ENCODE assay signal across 25 cellular contexts in genomic region chr10:94983555-94983954, GRCh38. TPM values are rescaled to one million over a fixed set of nuclear protein-coding genes. Genes with fewer than 3 reads are reported as not detected.
"Had no signal": no experiment of that assay in that cellular context is flagged by ENCODE, and none has a peak within 500 bp of the region (broad histone marks: within the 10 kb centered on the region; RNA-seq: fewer than 3 reads in every experiment).

No MANE protein-coding gene starts in this region.

- H3K27ac ChIP-seq: dorsolateral prefrontal cortex, epithelial cell of prostate, esophagus muscularis mucosa, gastroesophageal sphincter, left lung, lower lobe of right lung, parathyroid adenoma, prostate gland, testis, tibial nerve, upper lobe of right lung, vagina had no signal

- H3K9ac ChIP-seq: parathyroid adenoma had no signal

- H3K36me3 ChIP-seq: esophagus muscularis mucosa, gastroesophageal sphincter, left lung, lower lobe of right lung, prostate gland, tibial nerve, upper lobe of right lung, vagina had no signal

- H3K9me3 ChIP-seq: gastroesophageal sphincter, left lung, lower lobe of right lung, prostate gland, testis, tibial nerve, upper lobe of right lung, vagina had no signal

- H3K4me1 ChIP-seq: esophagus muscularis mucosa, gastroesophageal sphincter, left lung, lower lobe of right lung, parathyroid adenoma, prostate gland, testis, tibial nerve, upper lobe of right lung, vagina had no signal

- ATAC-seq: gastroesophageal sphincter; left lung; lower lobe of right lung; natural killer cell treated with Interleukin-12 subunit alpha and Interleukin-12 subunit beta and Interleukin-15 and Interleukin-18, amount 100 ng/mL, for 72 hours; sciatic nerve; stimulated activated naive B cell treated with anti-CD40 and anti-IgM and Interleukin-4, amounts not matched to agents 10 μg/mL and 1 μg/mL and 100 μg/mL, for 72 hours; stimulated activated naive CD8-positive, alpha-beta T cell treated with anti-CD3 and anti-CD28 coated beads, Interleukin-15, amount 100 ng/mL, for 72 hours; upper lobe of right lung had no signal

- H3K79me2 ChIP-seq: parathyroid adenoma had no signal

- H3K4me3 ChIP-seq: dorsolateral prefrontal cortex, esophagus muscularis mucosa, gastroesophageal sphincter, left lung, lower lobe of right lung, prostate gland, testis, tibial nerve, upper lobe of right lung, vagina had no signal

- H3K27me3 ChIP-seq: esophagus muscularis mucosa, gastroesophageal sphincter, left lung, testis, tibial nerve, upper lobe of right lung, vagina had no signal

- H2AFZ ChIP-seq: parathyroid adenoma had no signal

- DNase-seq: cortex of kidney; dorsolateral prefrontal cortex; effector memory CD4-positive, alpha-beta T cell; foreskin fibroblast; islet precursor cell; left lung; lower lobe of right lung; midbrain; stimulated activated CD4-positive, alpha-beta T cell treated with anti-CD3 and anti-CD28 coated beads, Interleukin-2, amount 100 ng/mL, for 24 hours; stimulated activated CD4-positive, alpha-beta T cell treated with anti-CD3 and anti-CD28 coated beads, Interleukin-4, amount 100 ng/mL, for 4 hours; stimulated activated naive B cell treated with anti-CD40 and anti-IgM and Interleukin-4, amounts not matched to agents 10 μg/mL and 1 μg/mL and 100 μg/mL, for 72 hours; stimulated activated naive CD8-positive, alpha-beta T cell treated with anti-CD3 and anti-CD28 coated beads, Interleukin-15, amount 100 ng/mL, for 72 hours; testis; upper lobe of right lung had no signal

RNA-seq across cellular contexts. Expression of gene CYP2C9, which starts 45.1 kb away (rescaled TPM):
- total RNA-seq: dorsolateral prefrontal cortex; esophagus muscularis mucosa; natural killer cell treated with Interleukin-12 subunit alpha and Interleukin-12 subunit beta and Interleukin-15 and Interleukin-18, amount 100 ng/mL, for 72 hours; omental fat pad; prostate gland; sciatic nerve; skeletal muscle tissue; testis; tibial nerve had no signal
